18 cellular contexts compared by ENCODE assay signal in genomic region chr10:12533723-12534122, GRCh38.
DNase-seq lines count a peak whose midpoint lies in the region; ATAC-seq and TF ChIP-seq lines count a peak whose summit lies in the region.
"Had no signal": no experiment of that assay in that cellular context is flagged by ENCODE, and none has a peak within 500 bp of the region (broad histone marks: within the 10 kb centered on the region; RNA-seq: fewer than 3 reads in every experiment).

No MANE protein-coding gene starts in this region.

- H3K36me3 Mint-ChIP-seq in memory B cell: peaks cover 20% of the 10 kb centered on the region
- peaks cover 3 to 16% (median 10%) of the 10 kb centered on the region in 3 donors for H3K36me3 Mint-ChIP-seq in naive thymus-derived CD8-positive, alpha-beta T cell
- H3K36me3 Mint-ChIP-seq in activated CD8-positive, alpha-beta T cell treated with anti-CD3 and anti-CD28 coated beads, Interleukin-2, amount 10 ng/mL, durations not matched to agents 7 days and 5 days (ENCODE audit: low read depth): no peaks in the 10 kb centered on the region

- H3K4me1 Mint-ChIP-seq in memory B cell: peaks cover 27% of the 10 kb centered on the region
- H3K4me1 Mint-ChIP-seq in naive thymus-derived CD8-positive, alpha-beta T cell: peaks cover 10 to 22% (median 14%) of the 10 kb centered on the region in 4 donors
- H3K4me1 Mint-ChIP-seq in activated CD8-positive, alpha-beta T cell treated with anti-CD3 and anti-CD28 coated beads, Interleukin-2, amount 10 ng/mL, durations not matched to agents 7 days and 5 days (ENCODE audit: low read depth): peaks cover 13% of the 10 kb centered on the region

- H3K27me3 Mint-ChIP-seq in memory B cell: no peaks in the 10 kb centered on the region
- no peaks in the 10 kb centered on the region for H3K27me3 Mint-ChIP-seq in naive thymus-derived CD8-positive, alpha-beta T cell
- H3K27me3 Mint-ChIP-seq in activated CD8-positive, alpha-beta T cell treated with anti-CD3 and anti-CD28 coated beads, Interleukin-2, amount 10 ng/mL, durations not matched to agents 7 days and 5 days (ENCODE audit: low read depth): no peaks in the 10 kb centered on the region
- H3K27me3 Mint-ChIP-seq: B cell; CD4-positive, CD25-positive, alpha-beta regulatory T cell had no signal

- no peaks in the 10 kb centered on the region for H3K27me3 ChIP-seq in brain microvascular endothelial cell (replicated peaks)
- H3K27me3 ChIP-seq: BLaER1 had no signal

- in situ Hi-C loops in brain microvascular endothelial cell (cut with HindIII; ENCODE audit: low pct_ligation_motif_present, low sequenced_read_pairs): no loop called here

- no peak for TF ChIP-seq CTCF in brain microvascular endothelial cell (IDR thresholded peaks at IDR 0.05; ENCODE audit: low read depth, low read length, missing control alignments)

- H3K4me3 ChIP-seq in brain microvascular endothelial cell (ENCODE audit: low read depth, low read length): no peak overlapping the region
- H3K4me3 ChIP-seq: BLaER1, HAP-1 had no signal

- DNase-seq in activated CD8-positive, alpha-beta memory T cell treated with anti-CD3 and anti-CD28 coated beads for 24 hours: peak; percentile 5
- no peak for DNase-seq in activated CD8-positive, alpha-beta memory T cell treated with anti-CD3 and anti-CD28 coated beads, Interleukin-2, amount 50 U/mL, for 48 hours
- no peak for DNase-seq in brain microvascular endothelial cell
- no peak for DNase-seq in memory B cell (ENCODE audit: low spot score in 2 of 2)
- no peak for DNase-seq in naive thymus-derived CD8-positive, alpha-beta T cell
- no peak for DNase-seq in activated CD8-positive, alpha-beta T cell treated with anti-CD3 and anti-CD28 coated beads, Interleukin-2, amount 10 ng/mL, durations not matched to agents 7 days and 5 days
- no peak for DNase-seq in RKO (ENCODE audit: low spot score)
- DNase-seq: CD4-positive, CD25-positive, alpha-beta regulatory T cell; CD8-positive, alpha-beta T cell; DMS153; DND-41; GOT3 had no signal

- H3K27ac Mint-ChIP-seq in memory B cell: peak overlapping the region; percentile 35
- peak overlapping the region in 1 of 10 donors; percentile 17 for H3K27ac Mint-ChIP-seq in naive thymus-derived CD8-positive, alpha-beta T cell
- H3K27ac Mint-ChIP-seq in activated CD8-positive, alpha-beta T cell treated with anti-CD3 and anti-CD28 coated beads, Interleukin-2, amount 10 ng/mL, durations not matched to agents 7 days and 5 days: no peak overlapping the region
- H3K27ac Mint-ChIP-seq: B cell; CD8-positive, alpha-beta T cell had no signal

- CTCF ChIA-PET in activated CD8-positive, alpha-beta T cell treated with anti-CD3 and anti-CD28 coated beads, Interleukin-2, amount 10 ng/mL, durations not matched to agents 7 days and 5 days (lab: Charles Lee): no interaction called here

- peaks cover 2% of the 10 kb centered on the region for H3K9me3 Mint-ChIP-seq in memory B cell
- peaks cover 0 to 4% (median 0%) of the 10 kb centered on the region in 9 donors for H3K9me3 Mint-ChIP-seq in naive thymus-derived CD8-positive, alpha-beta T cell
- H3K9me3 Mint-ChIP-seq in activated CD8-positive, alpha-beta T cell treated with anti-CD3 and anti-CD28 coated beads, Interleukin-2, amount 10 ng/mL, durations not matched to agents 7 days and 5 days (ENCODE audit: insufficient read depth): no peaks in the 10 kb centered on the region

- peak overlapping the region; percentile 29 for H3K27ac ChIP-seq in brain microvascular endothelial cell
- H3K27ac ChIP-seq: 22Rv1, BLaER1, C4-2B had no signal

- H3K4me3 Mint-ChIP-seq in memory B cell: no peak overlapping the region
- H3K4me3 Mint-ChIP-seq in naive thymus-derived CD8-positive, alpha-beta T cell: no peak overlapping the region
- no peak overlapping the region for H3K4me3 Mint-ChIP-seq in activated CD8-positive, alpha-beta T cell treated with anti-CD3 and anti-CD28 coated beads, Interleukin-2, amount 10 ng/mL, durations not matched to agents 7 days and 5 days
- H3K4me3 Mint-ChIP-seq: B cell; CD4-positive, CD25-positive, alpha-beta regulatory T cell; CD8-positive, alpha-beta T cell had no signal

- POLR2A ChIA-PET in naive thymus-derived CD8-positive, alpha-beta T cell (lab: Charles Lee): no interaction called here
- POLR2A ChIA-PET in activated CD8-positive, alpha-beta T cell treated with anti-CD3 and anti-CD28 coated beads, Interleukin-2, amount 10 ng/mL, durations not matched to agents 7 days and 5 days (lab: Charles Lee): no interaction called here

- ATAC-seq in memory B cell (ENCODE audit: low read depth) (no peak), esophagus mucosa (no peak)
- no peak for ATAC-seq in naive thymus-derived CD8-positive, alpha-beta T cell
- ATAC-seq in activated CD8-positive, alpha-beta T cell treated with anti-CD3 and anti-CD28 coated beads, Interleukin-2, amount 10 ng/mL, durations not matched to agents 7 days and 5 days: no peak
- ATAC-seq: CD8-positive, alpha-beta T cell had no signal

- no peaks in the 10 kb centered on the region for H3K36me3 ChIP-seq in brain microvascular endothelial cell (replicated peaks)
- H3K36me3 ChIP-seq: BLaER1, HAP-1 had no signal
